ENCODE assay signal across 1 cellular context in genomic region chrX:71068052-71068918, GRCh38.
TF ChIP-seq lines count a peak whose summit lies in the region.

Gene SNX12, minus strand, starts transcription at chrX:71068334. Its CDS starts 28 bp downstream, at chrX:71068306.

TF ChIP-seq in HEK293, 187 proteins besides CTCF, POLR2A, EP300 and RAD21 (continued from another document and continues in another):
- TF ChIP-seq PRDM2 (tag by site-specific recombination; IDR thresholded peaks at IDR 0.05; ENCODE audit: borderline replicate concordance) (no peak), SP3 (tag by site-specific recombination; IDR thresholded peaks at IDR 0.05) (peak; percentile 70), ZNF16 (tag by site-specific recombination; IDR thresholded peaks at IDR 0.05; ENCODE audit: low read depth) (no peak), ELK4 (IDR thresholded peaks at IDR 0.05; ENCODE audit: borderline replicate concordance, low read depth, low read length) (peak; percentile 91), ZNF449 (tag by site-specific recombination; IDR thresholded peaks at IDR 0.05) (no peak), ZNF555 (tag by site-specific recombination; conservative IDR thresholded peaks at IDR 0.05) (no peak), ZNF664 (tag by site-specific recombination; IDR thresholded peaks at IDR 0.05) (no peak), ZNF398 (tag by site-specific recombination; IDR thresholded peaks at IDR 0.05) (peak; percentile 90), WT1 (tag by site-specific recombination; IDR thresholded peaks at IDR 0.05) (peak; percentile 43), GLI4 (tag by site-specific recombination; IDR thresholded peaks at IDR 0.05) (no peak), ZNF510 (tag by site-specific recombination; IDR thresholded peaks at IDR 0.05; ENCODE audit: insufficient replicate concordance) (no peak), ZBTB11 (tag by site-specific recombination; conservative IDR thresholded peaks at IDR 0.05; ENCODE audit: low read depth) (0 out of 2 replicates have a peak, but pooled peaks have one; percentile 4), HOXD13 (CRISPR knock-in tag; IDR thresholded peaks at IDR 0.05; ENCODE audit: borderline replicate concordance) (peak; percentile 42; the same call in 1 of the 2 replicates), SALL2 (tag by site-specific recombination; IDR thresholded peaks at IDR 0.05; ENCODE audit: borderline replicate concordance) (no peak), SP7 (tag by site-specific recombination; IDR thresholded peaks at IDR 0.05) (no peak; the same call in none of the 2 replicates), ZNF223 (tag by site-specific recombination; IDR thresholded peaks at IDR 0.05) (no peak), ZBTB20 (tag by site-specific recombination; IDR thresholded peaks at IDR 0.05) (peak; percentile 100), PATZ1 (tag by site-specific recombination; IDR thresholded peaks at IDR 0.05) (peak; percentile 84; the same call in 1 of the 2 replicates), ZNF394 (tag by site-specific recombination; IDR thresholded peaks at IDR 0.05; ENCODE audit: borderline replicate concordance) (no peak), ZNF292 (tag by site-specific recombination; IDR thresholded peaks at IDR 0.05; ENCODE audit: borderline replicate concordance, low read depth) (no peak), ZNF426 (tag by site-specific recombination; IDR thresholded peaks at IDR 0.05) (no peak), FEZF1 (tag by site-specific recombination; IDR thresholded peaks at IDR 0.05) (no peak), ZNF274 (IDR thresholded peaks at IDR 0.05; ENCODE audit: low read length) (no peak), ZNF274 (tag by site-specific recombination; IDR thresholded peaks at IDR 0.05; ENCODE audit: borderline replicate concordance) (no peak), GLIS1 (tag by site-specific recombination; IDR thresholded peaks at IDR 0.05) (no peak), ZSCAN23 (tag by site-specific recombination; IDR thresholded peaks at IDR 0.05) (no peak), ZNF501 (tag by site-specific recombination; IDR thresholded peaks at IDR 0.05) (peak; percentile 61; the same call in 1 of the 2 replicates), SP2 (tag by site-specific recombination; IDR thresholded peaks at IDR 0.05) (peak; percentile 95), ZNF354C (tag by site-specific recombination; IDR thresholded peaks at IDR 0.05; ENCODE audit: borderline replicate concordance, low read depth) (no peak), ZNF175 (tag by site-specific recombination; IDR thresholded peaks at IDR 0.05) (no peak), ZNF677 (tag by site-specific recombination; IDR thresholded peaks at IDR 0.05) (0 out of 2 replicates have a peak, but pooled peaks have one; percentile 12), ZNF561 (tag by site-specific recombination; IDR thresholded peaks at IDR 0.05; ENCODE audit: borderline replicate concordance) (peak; percentile 79; the same call in 1 of the 2 replicates), ZNF514 (tag by site-specific recombination; IDR thresholded peaks at IDR 0.05) (no peak), ZNF76 (tag by site-specific recombination; IDR thresholded peaks at IDR 0.05; ENCODE audit: borderline replicate concordance, low read depth) (peak; percentile 66; the same call in 1 of the 2 replicates), ZNF621 (tag by site-specific recombination; IDR thresholded peaks at IDR 0.05) (no peak), ZNF791 (tag by site-specific recombination; IDR thresholded peaks at IDR 0.05) (no peak), ZNF518A (tag by site-specific recombination; conservative IDR thresholded peaks at IDR 0.05; ENCODE audit: low read depth) (peak; percentile 50)
